In the genomic region with DNA sequence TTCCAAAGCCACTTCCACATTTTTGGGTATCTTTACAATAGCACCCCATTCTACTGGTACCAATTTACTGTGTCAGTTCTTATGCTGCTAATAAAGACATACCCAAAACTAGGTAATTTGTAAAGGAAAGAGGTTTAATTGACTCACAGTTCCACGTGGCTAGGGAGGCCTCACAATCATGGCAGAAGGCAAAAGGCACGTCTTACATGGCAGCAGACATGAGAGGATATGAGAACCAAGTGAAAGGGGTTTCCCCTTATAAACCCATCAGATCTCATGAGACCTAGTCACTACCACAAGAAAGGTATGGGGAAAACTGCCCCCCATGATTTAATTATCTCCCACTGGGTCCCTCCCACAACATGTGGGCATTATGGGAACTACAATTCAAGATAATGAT, we compare ENCODE assay signal across 3 cellular contexts. TPM values are rescaled to one million over a fixed set of nuclear protein-coding genes. Genes with fewer than 3 reads are reported as not detected.
"Had no signal": no experiment of that assay in that cellular context is flagged by ENCODE, and none has a peak within 500 bp of the region (broad histone marks: within the 10 kb centered on the region; RNA-seq: fewer than 3 reads in every experiment).

No MANE protein-coding gene starts in this region.

RNA-seq across cellular contexts. Expression of gene CH25H, which starts 48.0 kb away (rescaled TPM):
- total RNA-seq: naive thymus-derived CD8-positive, alpha-beta T cell; neural crest cell had no signal
- polyA plus RNA-seq: mammary epithelial cell had no signal
